24 cellular contexts compared by ENCODE assay signal in genomic region chr15:95609096-95609495, GRCh38.
A peak's percentile ranks its signal among the peaks of the same experiment; 100 is the strongest.
DNase-seq lines count a peak whose midpoint lies in the region; ATAC-seq, FAIRE-seq and TF ChIP-seq lines count a peak whose summit lies in the region.
"Had no signal": no experiment of that assay in that cellular context is flagged by ENCODE, and none has a peak within 500 bp of the region (broad histone marks: within the 10 kb centered on the region; RNA-seq: fewer than 3 reads in every experiment).

No MANE protein-coding gene starts in this region.

- no peak for ATAC-seq in left cardiac atrium
- ATAC-seq: activated naive CD4-positive, alpha-beta T cell treated with anti-CD3 and anti-CD28 coated beads, Interleukin-2, amount 50 U/mL, for 72 hours; activated T-helper 17 cell treated with anti-CD3 and anti-CD28 coated beads, Interleukin-2, amount 50 U/mL, for 72 hours; effector memory CD8-positive, alpha-beta T cell; left lobe of liver; naive thymus-derived CD8-positive, alpha-beta T cell; WTC11 had no signal

- H3K9ac ChIP-seq in endothelial cell of umbilical vein (replicated peaks; ENCODE audit: extremely low read depth, insufficient read depth, low read length) (no peak overlapping the region), neuronal stem cell (ENCODE audit: low read depth, low read length, poor library complexity) (no peak overlapping the region)

- intact Hi-C loops in endothelial cell of umbilical vein (cut with micrococcal nuclease) (loop anchor here (5.0 kb wide), 2 partner anchors 73 to 718 kb away; no protein-coding TSS in a partner anchor), left cardiac atrium (cut with DNase I) (no loop called here), posterior cingulate gyrus (cut with DNase I) (no loop called here)

- H2AFZ ChIP-seq in endothelial cell of umbilical vein (ENCODE audit: low read depth, low read length) (peak overlapping the region; percentile 62), neuronal stem cell (ENCODE audit: low read length) (peak overlapping the region; percentile 8)

- H2BK15ac ChIP-seq in neuronal stem cell (ENCODE audit: low read length), result no peak overlapping the region

- no peak overlapping the region for H2BK12ac ChIP-seq in neuronal stem cell (ENCODE audit: low read length)

- dilution Hi-C loops in endothelial cell of umbilical vein (cut with MboI; ENCODE audit: extremely low pct_ligation_motif_present, low sequenced_read_pairs), result no loop called here

- no peaks in the 10 kb centered on the region for H3K9me3 ChIP-seq in endothelial cell of umbilical vein (replicated peaks; ENCODE audit: control insufficient read depth, insufficient read depth, low read length)
- H3K9me3 ChIP-seq in neuronal stem cell (replicated peaks in 1 of 2; ENCODE audit: control insufficient read depth in 2 of 2, insufficient read depth in 1 of 2, low read depth in 1 of 2, low read length in 2 of 2), result peaks cover 0 to 2% of the 10 kb centered on the region in 2 donors
- H3K9me3 ChIP-seq: sigmoid colon, SJCRH30 had no signal

- no peak overlapping the region for H2BK120ac ChIP-seq in neuronal stem cell (ENCODE audit: low read depth, low read length)

- no peak overlapping the region for H2AK5ac ChIP-seq in neuronal stem cell (ENCODE audit: low read depth, low read length)

- H4K8ac ChIP-seq in neuronal stem cell (ENCODE audit: low read depth, low read length), result no peak overlapping the region

- H3K4me3 ChIP-seq in endothelial cell of umbilical vein (replicated peaks in 1 of 3; ENCODE audit: insufficient read depth in 1 of 3, low read depth in 1 of 3, low read length in 3 of 3) (no peak overlapping the region), neuronal stem cell (ENCODE audit: low read length in 2 of 2) (no peak overlapping the region)
- H3K4me3 ChIP-seq: sigmoid colon, SJCRH30 had no signal

- POLR2A ChIA-PET in endothelial cell of umbilical vein (lab: Charles Lee), result no interaction called here

- no TSS peak for BruUV-seq in endothelial cell of umbilical vein (replicated peaks; lab: Mats Ljungman, UMichigan)

- peaks cover 23% of the 10 kb centered on the region for H3K4me1 ChIP-seq in endothelial cell of umbilical vein (ENCODE audit: control insufficient read depth, extremely low read depth, insufficient read depth, low read length)
- peaks cover 2 to 27% of the 10 kb centered on the region in 2 donors for H3K4me1 ChIP-seq in neuronal stem cell (ENCODE audit: control insufficient read depth in 2 of 2, insufficient read depth in 1 of 2, low read depth in 1 of 2, low read length in 2 of 2)
- H3K4me1 ChIP-seq: SJCRH30 had no signal

- no peaks in the 10 kb centered on the region for H3K79me2 ChIP-seq in endothelial cell of umbilical vein (ENCODE audit: control insufficient read depth, insufficient read depth, low read length)

- FAIRE-seq in endothelial cell of umbilical vein (lab: Jason Lieb, UNC), result peak; percentile 64

- H3K27me3 ChIP-seq in endothelial cell of umbilical vein (ENCODE audit: control insufficient read depth in 2 of 2, insufficient read depth in 2 of 2, low read length in 2 of 2), result no peaks in the 10 kb centered on the region
- no peaks in the 10 kb centered on the region for H3K27me3 ChIP-seq in neuronal stem cell (ENCODE audit: control insufficient read depth in 3 of 3, insufficient read depth in 3 of 3, low read depth in 1 of 3, low read length in 3 of 3)
- H3K27me3 ChIP-seq: sigmoid colon, SJCRH30 had no signal

- no peak overlapping the region for H3K14ac ChIP-seq in neuronal stem cell (ENCODE audit: low read length)

- DNase-seq in SKM-1 (lab: John Stamatoyannopoulos, UW; ENCODE audit: unreplicated experiment), result peak; percentile 2
- no peak for DNase-seq in SKM-1 treated with dmso at 0.1 percent for 144 hours (lab: John Stamatoyannopoulos, UW; ENCODE audit: unreplicated experiment)
- peak; percentile 83 for DNase-seq in NOMO-1 treated with DMSO at 0.1 percent for 48 hours (lab: John Stamatoyannopoulos, UW; ENCODE audit: unreplicated experiment)
- peak; percentile 47 for DNase-seq in endothelial cell of umbilical vein (ENCODE audit: low read depth, low spot score)
- no peak for DNase-seq in neuronal stem cell (ENCODE audit: low spot score)
- no peak for DNase-seq in left cardiac atrium
- DNase-seq in NCI-H1417 (lab: John Stamatoyannopoulos, UW), result no peak
- no peak for DNase-seq in posterior cingulate gyrus
- DNase-seq: activated CD4-positive, alpha-beta T cell treated with anti-CD3 and anti-CD28 coated beads, Interleukin-2, amount 50 U/mL, for 4 hours; activated CD8-positive, alpha-beta memory T cell treated with anti-CD3 and anti-CD28 coated beads, Interleukin-2, amount 50 U/mL, for 4 hours; cerebellar nuclear complex; effector memory CD8-positive, alpha-beta T cell; GOT3; MM.1S; naive thymus-derived CD8-positive, alpha-beta T cell; NCI-H1694 treated with DMSO at 0.1 percent for 48 hours; NCI-H774; sigmoid colon; SJCRH30 had no signal

- H3K9me1 ChIP-seq in endothelial cell of umbilical vein (replicated peaks; ENCODE audit: control insufficient read depth, extremely low read depth, insufficient read depth, low read length), result no peaks in the 10 kb centered on the region

- H3K18ac ChIP-seq in neuronal stem cell (ENCODE audit: low read length), result no peak overlapping the region

- peak overlapping the region; percentile 57 for H3K4me2 ChIP-seq in endothelial cell of umbilical vein (ENCODE audit: insufficient read depth, low read length)
- H3K4me2 ChIP-seq in neuronal stem cell (ENCODE audit: insufficient read depth, low read length, poor library complexity, severe bottlenecking), result no peak overlapping the region

- H3K79me1 ChIP-seq in neuronal stem cell (ENCODE audit: low read depth, low read length), result no peaks in the 10 kb centered on the region

- no peaks in the 10 kb centered on the region for H4K20me1 ChIP-seq in endothelial cell of umbilical vein (replicated peaks; ENCODE audit: control insufficient read depth, extremely low read depth, insufficient read depth, low read length)

- H3K23ac ChIP-seq in neuronal stem cell (ENCODE audit: low read depth, low read length, poor library complexity), result no peak overlapping the region

- H3K27ac ChIP-seq in endothelial cell of umbilical vein (ENCODE audit: insufficient read depth, low read depth, low read length) (peak overlapping the region; percentile 13), neuronal stem cell (replicated peaks; ENCODE audit: low read length) (no peak overlapping the region)
- H3K27ac ChIP-seq: HL-60, sigmoid colon, SJCRH30 had no signal

- H3K36me3 ChIP-seq in endothelial cell of umbilical vein (ENCODE audit: control insufficient read depth in 2 of 2, extremely low read depth in 1 of 2, insufficient read depth in 2 of 2, low read length in 2 of 2), result no peaks in the 10 kb centered on the region
- H3K36me3 ChIP-seq in neuronal stem cell (replicated peaks in 1 of 2; ENCODE audit: control insufficient read depth in 2 of 2, insufficient read depth in 2 of 2, low read length in 2 of 2), result no peaks in the 10 kb centered on the region
- H3K36me3 ChIP-seq: sigmoid colon, SJCRH30 had no signal

- WGBS in neuronal stem cell (ENCODE audit: extremely low coverage in 2 of 2, insufficient read length in 2 of 2, insufficient replicate concordance in 1 of 2), 2 donors, result no CpG with 5 or more reads among the region's 3 CpGs

- no peak for TF ChIP-seq CTCF in endothelial cell of umbilical vein (IDR thresholded peaks at IDR 0.05; ENCODE audit: extremely low read depth in 1 of 2, insufficient read depth in 1 of 2, low read depth in 1 of 2, low read length in 2 of 2)

- no peak for TF ChIP-seq POLR2A in endothelial cell of umbilical vein (IDR thresholded peaks at IDR 0.05; ENCODE audit: low read depth, low read length)

- no peak overlapping the region for H4K91ac ChIP-seq in neuronal stem cell (ENCODE audit: low read depth, low read length, poor library complexity)

- CTCF ChIA-PET in endothelial cell of umbilical vein (lab: Charles Lee), result no interaction called here

- H2BK5ac ChIP-seq in neuronal stem cell (ENCODE audit: low read length), result no peak overlapping the region

- no peak overlapping the region for H3K4ac ChIP-seq in neuronal stem cell (ENCODE audit: low read length)

TF ChIP-seq in endothelial cell of umbilical vein, 7 proteins besides CTCF, POLR2A, EP300 and RAD21:
- peak; percentile 32 for TF ChIP-seq FOS (IDR thresholded peaks at IDR 0.05; ENCODE audit: borderline replicate concordance, insufficient read depth, low read length)
- no peak for TF ChIP-seq POLR2AphosphoS5 (IDR thresholded peaks at IDR 0.05; ENCODE audit: insufficient read depth, low read depth, low read length)
- TF ChIP-seq MAX (IDR thresholded peaks at IDR 0.05; ENCODE audit: insufficient read depth, insufficient read length), result no peak

Comparison
In these comparisons a context has a peak if more than half of its experiments do, and no peak if none do; other contexts are left out.
1. DNase-seq: peak in SKM-1 (single experiment), NOMO-1 treated with DMSO at 0.1 percent for 48 hours (single experiment) and endothelial cell of umbilical vein (single experiment); none in SKM-1 treated with dmso at 0.1 percent for 144 hours (single experiment), neuronal stem cell (single experiment), left cardiac atrium (single experiment), NCI-H1417 (0 of 3) and posterior cingulate gyrus (0 of 10).